15 cellular contexts compared by ENCODE assay signal in the genomic region with DNA sequence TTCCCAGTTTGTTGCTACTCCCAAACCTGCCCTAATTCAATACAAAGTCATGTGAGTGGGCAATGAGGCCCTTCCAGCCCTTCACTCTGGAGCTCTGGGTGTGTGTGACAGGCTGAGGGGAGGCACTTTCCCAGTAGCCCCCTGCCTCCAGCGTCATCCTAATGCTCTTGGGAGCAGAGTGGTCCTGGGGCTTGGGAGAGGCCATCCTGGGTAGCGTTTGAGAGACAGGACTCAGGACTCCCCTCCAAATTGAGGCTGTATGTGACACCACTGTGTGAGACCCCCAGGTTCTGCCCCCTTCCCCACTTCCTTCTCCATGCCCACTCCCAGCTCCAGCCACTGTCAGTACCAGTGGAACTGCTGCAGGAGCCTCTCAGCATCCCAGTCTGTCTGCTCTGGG. TPM values are rescaled to one million over a fixed set of nuclear protein-coding genes. Genes with fewer than 3 reads are reported as not detected.
DNase-seq lines count a peak whose midpoint lies in the region; ATAC-seq, FAIRE-seq and TF ChIP-seq lines count a peak whose summit lies in the region.
"Had no signal": no experiment of that assay in that cellular context is flagged by ENCODE, and none has a peak within 500 bp of the region (broad histone marks: within the 10 kb centered on the region; RNA-seq: fewer than 3 reads in every experiment).

No MANE protein-coding gene starts in this region.

- no peak overlapping the region for H3K4me2 ChIP-seq in DND-41 (ENCODE audit: insufficient read depth, low read length)
- H3K4me2 ChIP-seq: BLaER1 had no signal

- H3K27ac Mint-ChIP-seq in dendritic cell treated with granulocyte-macrophage colony-stimulating factor and Interleukin-4, amounts not matched to agents 40 ng/mL and 50 ng/mL, for 4 days, result peak overlapping the region; percentile 33
- H3K27ac Mint-ChIP-seq: H9 had no signal

- no peak for ATAC-seq in activated CD4-positive, CD25-positive, alpha-beta regulatory T cell treated with anti-CD3 and anti-CD28 coated beads, Interleukin-2, amount 50 U/mL, for 24 hours
- ATAC-seq in DND-41 (ENCODE audit: insufficient read depth, low read depth), result no peak
- no peak for ATAC-seq in sciatic nerve

- no peaks in the 10 kb centered on the region for H3K36me3 Mint-ChIP-seq in dendritic cell treated with granulocyte-macrophage colony-stimulating factor and Interleukin-4, amounts not matched to agents 40 ng/mL and 50 ng/mL, for 4 days (ENCODE audit: low read depth)

- H3K9ac ChIP-seq in DND-41 (ENCODE audit: low read depth, low read length), result no peak overlapping the region
- H3K9ac ChIP-seq: BLaER1, GM23248 had no signal

- H3K27ac ChIP-seq in DND-41 (ENCODE audit: low read length), result peak overlapping the region; percentile 36; the same call in 1 of the 2 replicates
- H3K27ac ChIP-seq: BLaER1, GM23248 had no signal

- H4K20me1 ChIP-seq in DND-41 (ENCODE audit: insufficient read depth, low read length), result no peaks in the 10 kb centered on the region
- H4K20me1 ChIP-seq: BLaER1 had no signal

- no peaks in the 10 kb centered on the region for H3K27me3 ChIP-seq in DND-41 (ENCODE audit: insufficient read depth, low read length, poor library complexity)
- peaks cover 3% of the 10 kb centered on the region for H3K27me3 ChIP-seq in H7 (ENCODE audit: control insufficient read depth, insufficient read depth, low read length)
- H3K27me3 ChIP-seq: BLaER1 had no signal

- H3K4me1 Mint-ChIP-seq in dendritic cell treated with granulocyte-macrophage colony-stimulating factor and Interleukin-4, amounts not matched to agents 40 ng/mL and 50 ng/mL, for 4 days (ENCODE audit: low read depth), result peaks cover 18% of the 10 kb centered on the region

- no peaks in the 10 kb centered on the region for H3K36me3 ChIP-seq in DND-41 (ENCODE audit: insufficient read depth, low read length)
- H3K36me3 ChIP-seq in H7 (replicated peaks; ENCODE audit: control insufficient read depth, insufficient read depth, low read length), result no peaks in the 10 kb centered on the region
- H3K36me3 ChIP-seq: BLaER1 had no signal

- H3K4me3 ChIP-seq in DND-41 (ENCODE audit: low read depth in 1 of 2, low read length in 2 of 2) (no peak overlapping the region), H7 (ENCODE audit: insufficient read depth, low read depth, low read length) (no peak overlapping the region)
- H3K4me3 ChIP-seq: BLaER1, GM23248 had no signal

- DNase-seq in activated CD4-positive, CD25-positive, alpha-beta regulatory T cell treated with anti-CD3 and anti-CD28 coated beads, Interleukin-2, amount 50 U/mL, for 72 hours, result peak; percentile 4
- no peak for DNase-seq in DND-41
- DNase-seq in sciatic nerve (ENCODE audit: low spot score), result peak; percentile 25
- DNase-seq in H7, result no peak
- DNase-seq in mesenteric fat pad (ENCODE audit: low spot score), result no peak
- DNase-seq in HTR-8/SVneo (ENCODE audit: insufficient read length, low spot score), result no peak
- DNase-seq: 8988T, AML-193, DMS53, H9 had no signal

- no peak for FAIRE-seq in HTR-8/SVneo (lab: Jason Lieb, UNC)
- FAIRE-seq: GM18507 had no signal

- H2AFZ ChIP-seq in DND-41 (ENCODE audit: low read depth, low read length), result no peak overlapping the region
- H2AFZ ChIP-seq: GM23248 had no signal

- no peaks in the 10 kb centered on the region for H3K79me2 ChIP-seq in DND-41 (ENCODE audit: insufficient read depth, low read length)

- H3K4me3 Mint-ChIP-seq in dendritic cell treated with granulocyte-macrophage colony-stimulating factor and Interleukin-4, amounts not matched to agents 40 ng/mL and 50 ng/mL, for 4 days, result no peak overlapping the region
- H3K4me3 Mint-ChIP-seq: H9 had no signal

- TF ChIP-seq CTCF in DND-41 (IDR thresholded peaks at IDR 0.05; ENCODE audit: borderline replicate concordance, extremely low read depth, low read length, poor library complexity, severe bottlenecking), result no peak

- peaks cover 42% of the 10 kb centered on the region for H3K27me3 Mint-ChIP-seq in dendritic cell treated with granulocyte-macrophage colony-stimulating factor and Interleukin-4, amounts not matched to agents 40 ng/mL and 50 ng/mL, for 4 days

- peaks cover 16% of the 10 kb centered on the region for H3K4me1 ChIP-seq in DND-41 (ENCODE audit: insufficient read depth, low read length)

- H3K9me3 Mint-ChIP-seq in dendritic cell treated with granulocyte-macrophage colony-stimulating factor and Interleukin-4, amounts not matched to agents 40 ng/mL and 50 ng/mL, for 4 days, result no peaks in the 10 kb centered on the region
- H3K9me3 Mint-ChIP-seq: H9 had no signal

- intact Hi-C loops in dendritic cell treated with granulocyte-macrophage colony-stimulating factor and Interleukin-4, amounts not matched to agents 40 ng/mL and 50 ng/mL, for 4 days (cut with micrococcal nuclease), result no loop called here
- intact Hi-C loops in sciatic nerve (cut with DNase I), result no loop called here

- no peaks in the 10 kb centered on the region for H3K9me3 ChIP-seq in DND-41 (ENCODE audit: insufficient read depth, low read length, severe bottlenecking)
- H3K9me3 ChIP-seq: BLaER1 had no signal

RNA-seq across cellular contexts. Expression of a gene that starts 6.5 kb away (rescaled TPM):
- total RNA-seq in sciatic nerve, result 3.9 TPM
- total RNA-seq in H7 (2014; rRNA removed; shearing (Covaris generic)), result 1.2 and 2.2 TPM in 2 replicates
- total RNA-seq in mesenteric fat pad, result 1.5 TPM
- total RNA-seq: GM23248 had no signal

RNA-seq across cellular contexts. Expression of a gene that starts 36.6 kb away (rescaled TPM):
- 101 TPM for total RNA-seq in sciatic nerve
- 40.6 and 40.8 TPM in 2 replicates for total RNA-seq in H7 (2014; rRNA removed; shearing (Covaris generic))
- 19.4 TPM for total RNA-seq in mesenteric fat pad
- total RNA-seq: GM23248 had no signal

Comparison
In these comparisons a context has a peak if more than half of its experiments do, and no peak if none do; other contexts are left out.
1. DNase-seq: peak in activated CD4-positive, CD25-positive, alpha-beta regulatory T cell treated with anti-CD3 and anti-CD28 coated beads, Interleukin-2, amount 50 U/mL, for 72 hours (single experiment) and sciatic nerve (single experiment); none in DND-41 (single experiment), H7 (single experiment), mesenteric fat pad (single experiment) and HTR-8/SVneo (single experiment).